In genomic region chr20:62178316-62179161, GRCh38 we compare ENCODE assay signal across 3 cellular contexts.
TF ChIP-seq lines count a peak whose summit lies in the region.

No MANE protein-coding gene starts in this region.

TF ChIP-seq in K562, 482 proteins besides CTCF, POLR2A, EP300 and RAD21:
- no peak for TF ChIP-seq SMAD2 (IDR thresholded peaks at IDR 0.05; ENCODE audit: low read depth, low read length)
- TF ChIP-seq ZNF121 (CRISPR knock-in tag; conservative IDR thresholded peaks at IDR 0.05): peak; percentile 70
TF ChIP-seq in K562: peak in this region for 1.

TF ChIP-seq in liver, 16 proteins besides CTCF, POLR2A, EP300 and RAD21:
- TF ChIP-seq RXRA (IDR thresholded peaks at IDR 0.05) (peak; percentile 74 to 76), ZBTB33 (IDR thresholded peaks at IDR 0.05) (peak; percentile 57), JUND (IDR thresholded peaks at IDR 0.05) (no peak), YY1 (IDR thresholded peaks at IDR 0.05) (peak; percentile 88), HNF4G (IDR thresholded peaks at IDR 0.05) (peak; percentile 69), NR2F2 (IDR thresholded peaks at IDR 0.05) (peak; percentile 54), ATF3 (IDR thresholded peaks at IDR 0.05) (no peak), TAF1 (conservative IDR thresholded peaks at IDR 0.05) (peak; percentile 92), EGR1 (IDR thresholded peaks at IDR 0.05; ENCODE audit: low read depth in 2 of 2) (no peak), HNF4A (conservative IDR thresholded peaks at IDR 0.05) (peak; percentile 83 to 85), REST (IDR thresholded peaks at IDR 0.05) (peak; percentile 93), SP1 (IDR thresholded peaks at IDR 0.05) (peak; percentile 96), MAX (IDR thresholded peaks at IDR 0.05) (peak; percentile 70), GABPA (IDR thresholded peaks at IDR 0.05 in 1 of 2, conservative IDR thresholded peaks at IDR 0.05 in 1 of 2) (peak in 1 of 2 donors; percentile 50), FOXA2 (IDR thresholded peaks at IDR 0.05) (no peak), FOXA1 (IDR thresholded peaks at IDR 0.05) (no peak)
TF ChIP-seq in liver: peak in this region for 11.

TF ChIP-seq in SK-N-SH, 30 proteins besides CTCF, POLR2A, EP300 and RAD21:
- no peak for TF ChIP-seq JUND (IDR thresholded peaks at IDR 0.05)
- no peak for TF ChIP-seq CHD2 (IDR thresholded peaks at IDR 0.05; ENCODE audit: low read length, partially characterized antibody)
- TF ChIP-seq TEAD4 (IDR thresholded peaks at IDR 0.05; ENCODE audit: borderline replicate concordance, insufficient read depth): no peak
- TF ChIP-seq TCF12 (IDR thresholded peaks at IDR 0.05): no peak
- no peak for TF ChIP-seq POLR2AphosphoS5 (IDR thresholded peaks at IDR 0.05; ENCODE audit: low read depth, low read length)
- no peak for TF ChIP-seq FOXM1 (IDR thresholded peaks at IDR 0.05; ENCODE audit: low read depth)
- no peak for TF ChIP-seq IRF3 (IDR thresholded peaks at IDR 0.05; ENCODE audit: low read depth, low read length)
- no peak for TF ChIP-seq USF1 (IDR thresholded peaks at IDR 0.05; ENCODE audit: borderline replicate concordance, low read depth)
- no peak for TF ChIP-seq USF2 (IDR thresholded peaks at IDR 0.05; ENCODE audit: borderline replicate concordance, low read depth, low read length)
- TF ChIP-seq YY1 (IDR thresholded peaks at IDR 0.05; ENCODE audit: low read depth): no peak
- TF ChIP-seq SIN3A (IDR thresholded peaks at IDR 0.05; ENCODE audit: borderline replicate concordance, low read depth, low read length): no peak
- TF ChIP-seq MAX (IDR thresholded peaks at IDR 0.05; ENCODE audit: low read depth): no peak
TF ChIP-seq in SK-N-SH: peak in this region for 0.
